ENCODE assay signal across 28 cellular contexts in genomic region chr18:3041857-3042256, GRCh38. TPM values are rescaled to one million over a fixed set of nuclear protein-coding genes. Genes with fewer than 3 reads are reported as not detected.
DNase-seq lines count a peak whose midpoint lies in the region; ATAC-seq and TF ChIP-seq lines count a peak whose summit lies in the region.
"Had no signal": no experiment of that assay in that cellular context is flagged by ENCODE, and none has a peak within 500 bp of the region (broad histone marks: within the 10 kb centered on the region; RNA-seq: fewer than 3 reads in every experiment).

No MANE protein-coding gene starts in this region.

- no peaks in the 10 kb centered on the region for H3K36me3 ChIP-seq in WERI-Rb-1
- no peaks in the 10 kb centered on the region for H3K36me3 ChIP-seq in neuronal stem cell (replicated peaks in 1 of 2; ENCODE audit: control insufficient read depth in 2 of 2, insufficient read depth in 2 of 2, low read length in 2 of 2)
- H3K36me3 ChIP-seq: uterus had no signal

- H3K27ac ChIP-seq in WERI-Rb-1 (peak overlapping the region; percentile 54), neuronal stem cell (replicated peaks; ENCODE audit: low read length) (no peak overlapping the region)
- H3K27ac ChIP-seq: epithelial cell of prostate, testis, uterus had no signal

- no peak overlapping the region for H2BK5ac ChIP-seq in neuronal stem cell (ENCODE audit: low read length)

- H4K91ac ChIP-seq in neuronal stem cell (ENCODE audit: low read depth, low read length, poor library complexity) = no peak overlapping the region

- H4K8ac ChIP-seq in neuronal stem cell (ENCODE audit: low read depth, low read length) = no peak overlapping the region

- H2BK120ac ChIP-seq in neuronal stem cell (ENCODE audit: low read depth, low read length) = no peak overlapping the region

- no peaks in the 10 kb centered on the region for H3K9me3 Mint-ChIP-seq in activated T-cell treated with anti-CD3 and anti-CD28 coated beads, Interleukin-2, amount 50 U/mL, for 72 hours
- H3K9me3 Mint-ChIP-seq: activated CD4-positive, alpha-beta memory T cell treated with anti-CD3 and anti-CD28 coated beads, Interleukin-2, amount 10 ng/mL, durations not matched to agents 7 days and 5 days; activated naive CD8-positive, alpha-beta T cell treated with anti-CD3 and anti-CD28 coated beads, Interleukin-2, amount 50 U/mL, for 24 hours; CD14-positive monocyte; GM23338; stimulated activated naive B cell treated with anti-CD40 and anti-IgM and Interleukin-4, amounts not matched to agents 10 μg/mL and 1 μg/mL and 100 μg/mL, for 72 hours had no signal

- no peak overlapping the region for H3K9ac ChIP-seq in neuronal stem cell (ENCODE audit: low read depth, low read length, poor library complexity)

- no peak for ATAC-seq in activated T-cell treated with anti-CD3 and anti-CD28 coated beads, Interleukin-2, amount 50 U/mL, for 72 hours (replicated peaks in 1 of 2)
- ATAC-seq: activated naive CD8-positive, alpha-beta T cell treated with anti-CD3 and anti-CD28 coated beads, Interleukin-2, amount 50 U/mL, for 24 hours; stimulated activated naive B cell treated with anti-CD40 and anti-IgM and Interleukin-4, amounts not matched to agents 10 μg/mL and 1 μg/mL and 100 μg/mL, for 72 hours had no signal

- H3K4ac ChIP-seq in neuronal stem cell (ENCODE audit: low read length) = no peak overlapping the region

- H3K14ac ChIP-seq in neuronal stem cell (ENCODE audit: low read length) = no peak overlapping the region

- no peak overlapping the region for H3K4me3 Mint-ChIP-seq in activated T-cell treated with anti-CD3 and anti-CD28 coated beads, Interleukin-2, amount 50 U/mL, for 72 hours
- H3K4me3 Mint-ChIP-seq: activated CD4-positive, alpha-beta memory T cell treated with anti-CD3 and anti-CD28 coated beads, Interleukin-2, amount 10 ng/mL, durations not matched to agents 7 days and 5 days; activated naive CD8-positive, alpha-beta T cell treated with anti-CD3 and anti-CD28 coated beads, Interleukin-2, amount 50 U/mL, for 24 hours; CD14-positive monocyte; GM23338; stimulated activated naive B cell treated with anti-CD40 and anti-IgM and Interleukin-4, amounts not matched to agents 10 μg/mL and 1 μg/mL and 100 μg/mL, for 72 hours had no signal

- no peak overlapping the region for H3K18ac ChIP-seq in neuronal stem cell (ENCODE audit: low read length)

- H3K23ac ChIP-seq in neuronal stem cell (ENCODE audit: low read depth, low read length, poor library complexity) = no peak overlapping the region

- H2AFZ ChIP-seq in neuronal stem cell (ENCODE audit: low read length) = peak overlapping the region; percentile 23
- H2AFZ ChIP-seq: GM23338 had no signal

- TF ChIP-seq CTCF in WERI-Rb-1 (IDR thresholded peaks at IDR 0.05; ENCODE audit: low read depth, low read length) = no peak

- H3K27me3 ChIP-seq in WERI-Rb-1 (ENCODE audit: insufficient read depth, low read depth, severe bottlenecking) = no peaks in the 10 kb centered on the region
- no peaks in the 10 kb centered on the region for H3K27me3 ChIP-seq in neuronal stem cell (ENCODE audit: control insufficient read depth in 3 of 3, insufficient read depth in 3 of 3, low read depth in 1 of 3, low read length in 3 of 3)
- H3K27me3 ChIP-seq: testis, uterus had no signal

- H3K4me3 ChIP-seq in WERI-Rb-1 (ENCODE audit: low read depth, low read length) (no peak overlapping the region), neuronal stem cell (ENCODE audit: low read length in 2 of 2) (no peak overlapping the region)
- H3K4me3 ChIP-seq: GM23338, lung, testis, uterus had no signal

- H3K27ac Mint-ChIP-seq in activated T-cell treated with anti-CD3 and anti-CD28 coated beads, Interleukin-2, amount 50 U/mL, for 72 hours = no peak overlapping the region
- H3K27ac Mint-ChIP-seq: activated CD4-positive, alpha-beta memory T cell treated with anti-CD3 and anti-CD28 coated beads, Interleukin-2, amount 10 ng/mL, durations not matched to agents 7 days and 5 days; activated naive CD8-positive, alpha-beta T cell treated with anti-CD3 and anti-CD28 coated beads, Interleukin-2, amount 50 U/mL, for 24 hours; GM23338; stimulated activated naive B cell treated with anti-CD40 and anti-IgM and Interleukin-4, amounts not matched to agents 10 μg/mL and 1 μg/mL and 100 μg/mL, for 72 hours had no signal

- peaks cover 8 to 12% of the 10 kb centered on the region in 2 donors for H3K4me1 ChIP-seq in neuronal stem cell (ENCODE audit: control insufficient read depth in 2 of 2, insufficient read depth in 1 of 2, low read depth in 1 of 2, low read length in 2 of 2)
- H3K4me1 ChIP-seq: uterus had no signal

- no peaks in the 10 kb centered on the region for H3K36me3 Mint-ChIP-seq in activated T-cell treated with anti-CD3 and anti-CD28 coated beads, Interleukin-2, amount 50 U/mL, for 72 hours (ENCODE audit: insufficient read depth in 2 of 2)
- H3K36me3 Mint-ChIP-seq: CD14-positive monocyte; stimulated activated naive B cell treated with anti-CD40 and anti-IgM and Interleukin-4, amounts not matched to agents 10 μg/mL and 1 μg/mL and 100 μg/mL, for 72 hours had no signal

- DNase-seq in DMS 273 (lab: John Stamatoyannopoulos, UW; ENCODE audit: unreplicated experiment) (peak; percentile 62), KBM-7 (peak; percentile 18), WERI-Rb-1 (no peak), neuronal stem cell (ENCODE audit: low spot score) (no peak), NCI-H1694 treated with DMSO at 0.1 percent for 48 hours (lab: John Stamatoyannopoulos, UW) (no peak), activated gamma-delta T cell treated with Interleukin-2 at 50 U/mL for 16 hours (no peak)
- no peak for DNase-seq in activated T-cell treated with anti-CD3 and anti-CD28 coated beads, Interleukin-2, amount 50 U/mL, for 72 hours
- DNase-seq: activated CD4-positive, alpha-beta memory T cell treated with anti-CD3 and anti-CD28 coated beads, Interleukin-2, amount 10 ng/mL, durations not matched to agents 7 days and 5 days; activated gamma-delta T cell; activated naive CD8-positive, alpha-beta T cell treated with anti-CD3 and anti-CD28 coated beads, Interleukin-2, amount 50 U/mL, for 24 hours; GF-D8; glutamatergic neuron; Karpas-422; NCI-H1092; NCI-H2029; NCI-H446 treated with DMSO at 0.1 percent for 48 hours; occipital lobe; SHP77 treated with DMSO at 0.1 percent for 48 hours; stimulated activated CD4-positive, alpha-beta T cell treated with anti-CD3 and anti-CD28 coated beads, Interleukin-2, amount 100 ng/mL, for 48 hours; stimulated activated naive B cell treated with anti-CD40 and anti-IgM and Interleukin-4, amounts not matched to agents 10 μg/mL and 1 μg/mL and 100 μg/mL, for 72 hours; SW 1271; T1000; testis; uterus had no signal

- peaks cover 54% of the 10 kb centered on the region for H3K4me1 Mint-ChIP-seq in activated T-cell treated with anti-CD3 and anti-CD28 coated beads, Interleukin-2, amount 50 U/mL, for 72 hours (ENCODE audit: low read depth)

- H3K27me3 Mint-ChIP-seq in activated T-cell treated with anti-CD3 and anti-CD28 coated beads, Interleukin-2, amount 50 U/mL, for 72 hours (ENCODE audit: low read depth) = no peaks in the 10 kb centered on the region
- H3K27me3 Mint-ChIP-seq: activated CD4-positive, alpha-beta memory T cell treated with anti-CD3 and anti-CD28 coated beads, Interleukin-2, amount 10 ng/mL, durations not matched to agents 7 days and 5 days; activated naive CD8-positive, alpha-beta T cell treated with anti-CD3 and anti-CD28 coated beads, Interleukin-2, amount 50 U/mL, for 24 hours; stimulated activated naive B cell treated with anti-CD40 and anti-IgM and Interleukin-4, amounts not matched to agents 10 μg/mL and 1 μg/mL and 100 μg/mL, for 72 hours had no signal

- H2BK12ac ChIP-seq in neuronal stem cell (ENCODE audit: low read length) = no peak overlapping the region

- in situ Hi-C loops in KBM-7 (cut with MboI; ENCODE audit: low pct_unique_long_range_greater_than_20kb, low sequenced_read_pairs) = no loop called here

- H2AK5ac ChIP-seq in neuronal stem cell (ENCODE audit: low read depth, low read length) = no peak overlapping the region

- no CpG with 5 or more reads among the region's 5 CpGs for WGBS in neuronal stem cell (ENCODE audit: extremely low coverage in 2 of 2, insufficient read length in 2 of 2, insufficient replicate concordance in 1 of 2), 2 donors

- no peaks in the 10 kb centered on the region for H3K79me1 ChIP-seq in neuronal stem cell (ENCODE audit: low read depth, low read length)

- no peak overlapping the region for H3K4me2 ChIP-seq in neuronal stem cell (ENCODE audit: insufficient read depth, low read length, poor library complexity, severe bottlenecking)
- H3K4me2 ChIP-seq: GM23338 had no signal

- H3K9me3 ChIP-seq in WERI-Rb-1 (ENCODE audit: severe bottlenecking) (no peaks in the 10 kb centered on the region), neuronal stem cell (replicated peaks in 1 of 2; ENCODE audit: control insufficient read depth in 2 of 2, insufficient read depth in 1 of 2, low read depth in 1 of 2, low read length in 2 of 2) (no peaks in the 10 kb centered on the region)
- H3K9me3 ChIP-seq: testis, uterus had no signal

- no peak overlapping the region for H2BK15ac ChIP-seq in neuronal stem cell (ENCODE audit: low read length)

RNA-seq across cellular contexts. Expression of gene LPIN2, which starts 28.9 kb away (rescaled TPM):
- 15.7 TPM for polyA plus RNA-seq in neuronal stem cell (2013, experiment 1 of 2)
- polyA plus RNA-seq in neuronal stem cell (2013, experiment 2 of 2) = 15.9 TPM
- 100 to 1,000 TPM; 101 to 106 TPM for total RNA-seq in activated T-cell treated with anti-CD3 and anti-CD28 coated beads, Interleukin-2, amount 50 U/mL, for 72 hours

Comparison
In these comparisons a context has a peak if more than half of its experiments do, and no peak if none do; other contexts are left out.
1. DNase-seq: peak in DMS 273 (single experiment) and KBM-7 (single experiment); none in WERI-Rb-1 (single experiment), neuronal stem cell (single experiment), NCI-H1694 treated with DMSO at 0.1 percent for 48 hours (single experiment), activated T-cell treated with anti-CD3 and anti-CD28 coated beads, Interleukin-2, amount 50 U/mL, for 72 hours (0 of 2) and activated gamma-delta T cell treated with Interleukin-2 at 50 U/mL for 16 hours (single experiment).